Comparison of ENCODE assay signal across 16 cellular contexts in genomic region chr19:2214253-2214652, GRCh38. TPM values are rescaled to one million over a fixed set of nuclear protein-coding genes. Genes with fewer than 3 reads are reported as not detected.
"Had no signal": no experiment of that assay in that cellular context is flagged by ENCODE, and none has a peak within 500 bp of the region (broad histone marks: within the 10 kb centered on the region; RNA-seq: fewer than 3 reads in every experiment).

No MANE protein-coding gene starts in this region.

- H3K27ac Mint-ChIP-seq: activated CD4-positive, alpha-beta memory T cell treated with anti-CD3 and anti-CD28 coated beads, Interleukin-2, amount 10 ng/mL, durations not matched to agents 7 days and 5 days; activated naive CD8-positive, alpha-beta T cell treated with anti-CD3 and anti-CD28 coated beads, Interleukin-2, amount 10 ng/mL, durations not matched to agents 7 days and 5 days; activated T-cell treated with anti-CD3 and anti-CD28 coated beads, Interleukin-2, amount 50 U/mL, for 72 hours had no signal

- DNase-seq: activated CD4-positive, alpha-beta memory T cell treated with anti-CD3 and anti-CD28 coated beads, Interleukin-2, amount 10 ng/mL, durations not matched to agents 7 days and 5 days; activated CD4-positive, alpha-beta T cell treated with anti-CD3 and anti-CD28 coated beads for 36 hours; activated naive CD8-positive, alpha-beta T cell treated with anti-CD3 and anti-CD28 coated beads, Interleukin-2, amount 10 ng/mL, durations not matched to agents 7 days and 5 days; activated T-cell treated with anti-CD3 and anti-CD28 coated beads, Interleukin-2, amount 50 U/mL, for 72 hours; aorta; effector memory CD4-positive, alpha-beta T cell; midbrain; naive thymus-derived CD8-positive, alpha-beta T cell; sigmoid colon; stimulated activated CD4-positive, alpha-beta T cell treated with anti-CD3 and anti-CD28 coated beads, Interleukin-4, amount 100 ng/mL, for 1 hour; tibial artery had no signal

- H3K27me3 Mint-ChIP-seq: activated CD4-positive, alpha-beta memory T cell treated with anti-CD3 and anti-CD28 coated beads, Interleukin-2, amount 10 ng/mL, durations not matched to agents 7 days and 5 days; activated CD4-positive, alpha-beta T cell treated with anti-CD3 and anti-CD28 coated beads for 36 hours; activated naive CD8-positive, alpha-beta T cell treated with anti-CD3 and anti-CD28 coated beads, Interleukin-2, amount 10 ng/mL, durations not matched to agents 7 days and 5 days; naive thymus-derived CD8-positive, alpha-beta T cell; stimulated activated naive CD8-positive, alpha-beta T cell treated with anti-CD3 and anti-CD28 coated beads, Interleukin-15, Interleukin-2, amounts not matched to agents 100 ng/mL and 50 ng/mL, for 24 hours had no signal

- H3K4me3 ChIP-seq: lung, sigmoid colon, tibial artery had no signal

- H3K9me3 Mint-ChIP-seq: activated CD4-positive, alpha-beta memory T cell treated with anti-CD3 and anti-CD28 coated beads, Interleukin-2, amount 10 ng/mL, durations not matched to agents 7 days and 5 days; activated naive CD8-positive, alpha-beta T cell treated with anti-CD3 and anti-CD28 coated beads, Interleukin-2, amount 10 ng/mL, durations not matched to agents 7 days and 5 days; activated T-cell treated with anti-CD3 and anti-CD28 coated beads, Interleukin-2, amount 50 U/mL, for 72 hours; naive thymus-derived CD8-positive, alpha-beta T cell; stimulated activated naive CD8-positive, alpha-beta T cell treated with anti-CD3 and anti-CD28 coated beads, Interleukin-15, Interleukin-2, amounts not matched to agents 100 ng/mL and 50 ng/mL, for 24 hours had no signal

- H3K4me1 ChIP-seq: sigmoid colon, tibial artery had no signal

- H3K4me3 Mint-ChIP-seq: activated CD4-positive, alpha-beta memory T cell treated with anti-CD3 and anti-CD28 coated beads, Interleukin-2, amount 10 ng/mL, durations not matched to agents 7 days and 5 days; activated CD4-positive, alpha-beta T cell treated with anti-CD3 and anti-CD28 coated beads for 36 hours; activated naive CD8-positive, alpha-beta T cell treated with anti-CD3 and anti-CD28 coated beads, Interleukin-2, amount 10 ng/mL, durations not matched to agents 7 days and 5 days; activated T-cell treated with anti-CD3 and anti-CD28 coated beads, Interleukin-2, amount 50 U/mL, for 72 hours; stimulated activated naive CD8-positive, alpha-beta T cell treated with anti-CD3 and anti-CD28 coated beads, Interleukin-15, Interleukin-2, amounts not matched to agents 100 ng/mL and 50 ng/mL, for 24 hours had no signal

- H3K27ac ChIP-seq: epithelial cell of prostate, sigmoid colon, tibial artery had no signal

- H3K9me3 ChIP-seq: sigmoid colon, tibial artery had no signal

- H3K27me3 ChIP-seq: sigmoid colon, tibial artery had no signal

- ATAC-seq: activated T-cell treated with anti-CD3 and anti-CD28 coated beads, Interleukin-2, amount 50 U/mL, for 72 hours; naive thymus-derived CD8-positive, alpha-beta T cell had no signal

- FAIRE-seq: bronchial epithelial cell, colon had no signal

RNA-seq across cellular contexts. Expression of gene AMH, which starts 34.9 kb away (rescaled TPM):
- polyA plus RNA-seq: naive thymus-derived CD8-positive, alpha-beta T cell had no signal

RNA-seq across cellular contexts. Expression of gene JSRP1, which starts 42.0 kb away (rescaled TPM):
- total RNA-seq: bronchial epithelial cell had no signal
